ENCODE assay signal across 8 cellular contexts in genomic region chr21:44065428-44065827, GRCh38. TPM values are rescaled to one million over a fixed set of nuclear protein-coding genes. Genes with fewer than 3 reads are reported as not detected.
A peak's percentile ranks its signal among the peaks of the same experiment; 100 is the strongest.
DNase-seq lines count a peak whose midpoint lies in the region; ATAC-seq, FAIRE-seq and TF ChIP-seq lines count a peak whose summit lies in the region.

No MANE protein-coding gene starts in this region.

- H3K4me1 ChIP-seq in foreskin keratinocyte (no peaks in the 10 kb centered on the region), HAP-1 (no peaks in the 10 kb centered on the region)

- no peaks in the 10 kb centered on the region for H3K9me3 ChIP-seq in HAP-1

- peak; percentile 46 for DNase-seq in GM19239 (ENCODE audit: insufficient read length, low spot score)
- peak; percentile 92 for DNase-seq in central memory CD4-positive, alpha-beta T cell
- peak; percentile 35 for DNase-seq in stimulated activated CD8-positive, alpha-beta memory T cell treated with anti-CD3 and anti-CD28 coated beads, Interleukin-12 subunit alpha, Interleukin-12 subunit beta, amount 100 ng/mL, for 24 hours (ENCODE audit: extremely low read depth)
- no peak for DNase-seq in NCI-H2196 treated with DMSO at 0.1 percent for 48 hours (lab: John Stamatoyannopoulos, UW; ENCODE audit: unreplicated experiment)
- DNase-seq in foreskin keratinocyte, result no peak
- DNase-seq in HAP-1 (ENCODE audit: low spot score in 2 of 2), result no peak

- H3K36me3 ChIP-seq in HAP-1 (replicated peaks), result peaks cover 22% of the 10 kb centered on the region

- no peaks in the 10 kb centered on the region for H3K27me3 ChIP-seq in foreskin keratinocyte
- no peaks in the 10 kb centered on the region for H3K27me3 ChIP-seq in HAP-1 (ENCODE audit: low read depth)

- TF ChIP-seq CTCF in foreskin keratinocyte (conservative IDR thresholded peaks at IDR 0.05), result no peak

- no peak overlapping the region for H3K4me3 ChIP-seq in HAP-1

- FAIRE-seq in GM19239 (lab: Jason Lieb, UNC), result peak; percentile 72

- peak; percentile 99 for ATAC-seq in activated CD4-positive, CD25-positive, alpha-beta regulatory T cell treated with anti-CD3 and anti-CD28 coated beads, Interleukin-2, amount 50 U/mL, for 24 hours
- ATAC-seq in foreskin keratinocyte (no peak), HG03196 (IDR thresholded peaks at IDR 0.05; ENCODE audit: unreplicated experiment) (no peak)

- in situ Hi-C loops in HAP-1 (cut with MboI; ENCODE audit: low sequenced_read_pairs), result no loop called here

- H3K27ac ChIP-seq in foreskin keratinocyte, result no peak overlapping the region

RNA-seq across cellular contexts. Expression of gene PWP2, which starts 41.8 kb away (rescaled TPM):
- total RNA-seq in foreskin keratinocyte, result 2.4 and 23.6 TPM in 2 replicates
- polyA plus RNA-seq in foreskin keratinocyte, result 0.89 and 13.6 TPM in 2 replicates

RNA-seq across cellular contexts. Expression of gene TRAPPC10, which starts 53.3 kb away (rescaled TPM):
- 24.3 and 27.5 TPM in 2 replicates for total RNA-seq in foreskin keratinocyte
- 6.0 and 6.7 TPM in 2 replicates for polyA plus RNA-seq in foreskin keratinocyte

Comparison
In these comparisons a context has a peak if more than half of its experiments do, and no peak if none do; other contexts are left out.
1. DNase-seq: peak in GM19239 (single experiment), central memory CD4-positive, alpha-beta T cell (single experiment) and stimulated activated CD8-positive, alpha-beta memory T cell treated with anti-CD3 and anti-CD28 coated beads, Interleukin-12 subunit alpha, Interleukin-12 subunit beta, amount 100 ng/mL, for 24 hours (single experiment); none in NCI-H2196 treated with DMSO at 0.1 percent for 48 hours (single experiment), foreskin keratinocyte (0 of 2) and HAP-1 (0 of 2).
2. ATAC-seq: peak in activated CD4-positive, CD25-positive, alpha-beta regulatory T cell treated with anti-CD3 and anti-CD28 coated beads, Interleukin-2, amount 50 U/mL, for 24 hours (2 of 2); none in foreskin keratinocyte (single experiment) and HG03196 (single experiment).